Comparison of ENCODE assay signal across 19 cellular contexts in the genomic region with DNA sequence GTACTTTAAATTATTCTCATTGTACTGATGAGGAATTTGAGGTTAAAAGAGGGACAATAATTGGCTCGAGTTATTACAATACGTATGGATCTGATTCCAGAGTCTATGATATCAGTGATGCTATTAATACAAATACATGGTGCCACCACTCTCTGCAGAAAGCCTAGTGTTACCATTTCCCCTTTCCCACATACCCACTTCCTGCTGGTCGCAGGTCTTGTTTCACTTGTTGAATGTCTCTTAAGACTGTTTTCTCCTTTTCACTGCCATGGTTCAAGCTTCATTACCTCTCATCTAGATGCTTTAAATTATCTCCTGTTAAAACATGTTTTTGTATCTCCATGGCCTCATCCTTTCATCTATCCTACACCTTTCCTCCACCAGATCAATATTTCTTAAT.
DNase-seq lines count a peak whose midpoint lies in the region; ATAC-seq, FAIRE-seq and TF ChIP-seq lines count a peak whose summit lies in the region.
"Had no signal": no experiment of that assay in that cellular context is flagged by ENCODE, and none has a peak within 500 bp of the region (broad histone marks: within the 10 kb centered on the region; RNA-seq: fewer than 3 reads in every experiment).

No MANE protein-coding gene starts in this region.

- CTCF ChIA-PET in GM12878 (lab: Yijun Ruan, JAX) (interaction anchor here (0.8 to 3.2 kb wide), 8 partner anchors 9 to 431 kb away, joined by 3 to 23 read pairs (median 4); no protein-coding TSS in a partner anchor), HepG2 (lab: Yijun Ruan, JAX; ENCODE audit: low intra/inter-chr PET ratio, low total read pairs) (no interaction called here), WTC11 (lab: Charles Lee) (interaction anchor here (1.0 kb wide), 1 partner anchor 274 kb away, joined by 3 read pairs; no protein-coding TSS in a partner anchor)

- TF ChIP-seq RAD21 in GM12878 (IDR thresholded peaks at IDR 0.05; ENCODE audit: insufficient read depth, low read depth, low read length) = no peak
- no peak for TF ChIP-seq RAD21 in HepG2 (CRISPR knock-in tag; IDR thresholded peaks at IDR 0.05)

- FAIRE-seq in GM12878 (lab: Jason Lieb, UNC) (no peak), HepG2 (lab: Jason Lieb, UNC) (no peak)

- H3K79me2 ChIP-seq in GM12878 (ENCODE audit: control insufficient read depth, insufficient read depth, low read length) (no peaks in the 10 kb centered on the region), HepG2 (ENCODE audit: insufficient read depth, low read length) (no peaks in the 10 kb centered on the region)

- in situ Hi-C loops in GM12878 (cut with MboI) = loop anchor here (5.0 kb wide), 2 partner anchors 272 to 432 kb away; a partner anchor contains a TSS
- in situ Hi-C loops in HepG2 (cut with HindIII; ENCODE audit: extremely low pct_ligation_motif_present, low pct_unique_long_range_greater_than_20kb) = loop anchor here (5.0 kb wide), 2 partner anchors 272 to 432 kb away; a partner anchor contains a TSS
- in situ Hi-C loops in G401 (cut with HindIII; ENCODE audit: low sequenced_read_pairs) = no loop called here

- TF ChIP-seq CTCF in GM12878 (IDR thresholded peaks at IDR 0.05 in 2 of 3, conservative IDR thresholded peaks at IDR 0.05 in 1 of 3; ENCODE audit: control insufficient read depth in 2 of 3, extremely low read depth in 1 of 3, insufficient read depth in 1 of 3, low read depth in 3 of 3, low read length in 3 of 3) (no peak), HepG2 (CRISPR knock-in tag; IDR thresholded peaks at IDR 0.05) (no peak), WTC11 (IDR thresholded peaks at IDR 0.05) (no peak)

- DNase-seq in GM12878 (ENCODE audit: low read depth, low spot score) (no peak), HepG2 (ENCODE audit: low spot score) (no peak), WTC11 (ENCODE audit: low spot score) (no peak), G401 (ENCODE audit: low spot score) (no peak)
- DNase-seq: activated naive CD8-positive, alpha-beta T cell treated with anti-CD3 and anti-CD28 coated beads, Interleukin-2, amount 50 U/mL, for 24 hours; COR-L47; H7; heart left ventricle; Karpas-422; left ventricle myocardium inferior; NCI-H1436 treated with DMSO at 0.1 percent for 48 hours; NCI-H2171; NCI-H526 treated with DMSO at 0.1 percent for 48 hours; stimulated activated naive CD4-positive, alpha-beta T cell treated with Interleukin-2 at 50 U/mL for 16 hours; T-helper 9 cell had no signal

- no peak overlapping the region for H3K4me3 Mint-ChIP-seq in WTC11
- H3K4me3 Mint-ChIP-seq: activated naive CD8-positive, alpha-beta T cell treated with anti-CD3 and anti-CD28 coated beads, Interleukin-2, amount 50 U/mL, for 24 hours had no signal

- H3K9me3 Mint-ChIP-seq in WTC11 = no peaks in the 10 kb centered on the region
- H3K9me3 Mint-ChIP-seq: activated naive CD8-positive, alpha-beta T cell treated with anti-CD3 and anti-CD28 coated beads, Interleukin-2, amount 50 U/mL, for 24 hours had no signal

- H3K36me3 ChIP-seq in GM12878 (ENCODE audit: control insufficient read depth in 2 of 2, insufficient read depth in 2 of 2, low read length in 1 of 2) (no peaks in the 10 kb centered on the region), HepG2 (replicated peaks in 1 of 2; ENCODE audit: control insufficient read depth in 1 of 2, insufficient read depth in 2 of 2, low read length in 2 of 2) (no peaks in the 10 kb centered on the region)
- H3K36me3 ChIP-seq: heart left ventricle, left ventricle myocardium inferior, tibial nerve had no signal

- H3K27me3 ChIP-seq in GM12878 (replicated peaks in 1 of 2; ENCODE audit: control insufficient read depth in 2 of 2, insufficient read depth in 2 of 2, low read length in 1 of 2) (no peaks in the 10 kb centered on the region), HepG2 (ENCODE audit: control insufficient read depth in 1 of 2, insufficient read depth in 2 of 2, low read length in 2 of 2) (no peaks in the 10 kb centered on the region)
- H3K27me3 ChIP-seq: heart left ventricle, tibial nerve had no signal

- POLR2A ChIA-PET in GM12878 (lab: Charles Lee) (no interaction called here), HepG2 (lab: Yijun Ruan, JAX) (no interaction called here), WTC11 (lab: Charles Lee) (no interaction called here)

- H3K4me1 ChIP-seq in GM12878 (ENCODE audit: control insufficient read depth, insufficient read depth, low read length) (peaks cover 3% of the 10 kb centered on the region), HepG2 (ENCODE audit: insufficient read depth, low read length) (no peaks in the 10 kb centered on the region)
- H3K4me1 ChIP-seq: heart left ventricle, left ventricle myocardium inferior, tibial nerve had no signal

- SMC1A ChIA-PET in GM12878 (lab: Charles Lee; ENCODE audit: uncharacterized antibody, unreplicated experiment) = interaction anchor here (1.0 to 7.1 kb wide), 10 partner anchors 8 to 452 kb away, joined by 3 to 86 read pairs (median 4); a partner anchor contains a TSS

- no TSS peak for BruUV-seq in GM12878 (replicated peaks; lab: Mats Ljungman, UMichigan)
- BruUV-seq in HepG2 (replicated peaks; lab: Mats Ljungman, UMichigan) = no TSS peak

- TF ChIP-seq POLR2A in GM12878 (IDR thresholded peaks at IDR 0.05; ENCODE audit: low read depth, low read length) (no peak), HepG2 (IDR thresholded peaks at IDR 0.05; ENCODE audit: insufficient read depth in 1 of 2, low read depth in 2 of 2, low read length in 2 of 2) (no peak)

- WGBS in GM12878 (ENCODE audit: insufficient coverage, insufficient replicate concordance, low lambda C conversion rate, missing lambda C conversion rate) = 16% methylated on average over 3 of the region's 3 CpGs
- WGBS in HepG2 (ENCODE audit: low lambda C conversion rate) = 1% methylated on average over 3 of the region's 3 CpGs

- RAD21 ChIA-PET in GM12878 (lab: Charles Lee; ENCODE audit: unreplicated experiment) = interaction anchor here (0.6 to 6.8 kb wide), 9 partner anchors 9 to 433 kb away, joined by 3 to 64 read pairs (median 4); a partner anchor contains a TSS

- H3K9ac ChIP-seq in GM12878 (ENCODE audit: control insufficient read depth, insufficient read depth, low read length) (no peak overlapping the region), HepG2 (ENCODE audit: insufficient read depth, low read depth, low read length) (no peak overlapping the region)

- ATAC-seq in GM18858 (IDR thresholded peaks at IDR 0.05; ENCODE audit: unreplicated experiment) = peak; percentile 48
- ATAC-seq in GM21390 (IDR thresholded peaks at IDR 0.05; ENCODE audit: unreplicated experiment) = peak; percentile 44
- peak; percentile 45 for ATAC-seq in HG03378 (IDR thresholded peaks at IDR 0.05; ENCODE audit: unreplicated experiment)
- peak; percentile 48 for ATAC-seq in GM12878
- ATAC-seq in HepG2 = no peak
- ATAC-seq in WTC11 = no peak
- ATAC-seq: activated naive CD8-positive, alpha-beta T cell treated with anti-CD3 and anti-CD28 coated beads, Interleukin-2, amount 50 U/mL, for 24 hours; heart left ventricle had no signal

- H2AFZ ChIP-seq in GM12878 (ENCODE audit: control insufficient read depth, low read depth, low read length) (no peak overlapping the region; the same call in 1 of the 2 replicates), HepG2 (ENCODE audit: low read length) (no peak overlapping the region)

- H4K20me1 ChIP-seq in GM12878 (ENCODE audit: control insufficient read depth, insufficient read depth) (no peaks in the 10 kb centered on the region), HepG2 (ENCODE audit: insufficient read depth, low read length) (no peaks in the 10 kb centered on the region)

- no peaks in the 10 kb centered on the region for H3K36me3 Mint-ChIP-seq in WTC11

- no peak overlapping the region for H3K4me2 ChIP-seq in GM12878 (ENCODE audit: control insufficient read depth, insufficient read depth)
- no peak overlapping the region for H3K4me2 ChIP-seq in HepG2 (ENCODE audit: low read depth, low read length)

- H3K9me3 ChIP-seq in GM12878 (replicated peaks; ENCODE audit: control insufficient read depth, insufficient read depth, low read length) (no peaks in the 10 kb centered on the region), HepG2 (ENCODE audit: low read length) (no peaks in the 10 kb centered on the region)
- H3K9me3 ChIP-seq: heart left ventricle, left ventricle myocardium inferior, tibial nerve had no signal

- H3K27ac ChIP-seq in GM12878 (ENCODE audit: control insufficient read depth, insufficient read depth) = no peak overlapping the region
- no peak overlapping the region for H3K27ac ChIP-seq in HepG2 (ENCODE audit: extremely low read length, insufficient read depth, low read length)
- H3K27ac ChIP-seq: heart left ventricle, left ventricle myocardium inferior, tibial nerve had no signal

- TF ChIP-seq EP300 in GM12878 (IDR thresholded peaks at IDR 0.05; ENCODE audit: borderline replicate concordance in 1 of 2, control insufficient read depth in 1 of 2, low read depth in 2 of 2, low read length in 2 of 2) (no peak), HepG2 (IDR thresholded peaks at IDR 0.05; ENCODE audit: low read depth in 2 of 2, low read length in 2 of 2) (no peak), HepG2 (CRISPR knock-in tag; IDR thresholded peaks at IDR 0.05; ENCODE audit: borderline replicate concordance) (no peak)

- H3K27me3 Mint-ChIP-seq in WTC11 (ENCODE audit: low read depth) = no peaks in the 10 kb centered on the region

- intact Hi-C loops in GM12878 (cut with micrococcal nuclease; ENCODE audit: unreplicated experiment) (loop anchor here (5.0 kb wide), 2 partner anchors 83 to 132 kb away; no protein-coding TSS in a partner anchor), HepG2 (cut with micrococcal nuclease; ENCODE audit: unreplicated experiment) (no loop called here)

- H3K27ac Mint-ChIP-seq in WTC11 = no peak overlapping the region
- H3K27ac Mint-ChIP-seq: activated naive CD8-positive, alpha-beta T cell treated with anti-CD3 and anti-CD28 coated beads, Interleukin-2, amount 50 U/mL, for 24 hours had no signal

- no peak overlapping the region for H3K4me3 ChIP-seq in GM12878
- H3K4me3 ChIP-seq in HepG2 (replicated peaks in 1 of 3; ENCODE audit: insufficient read depth in 1 of 3, low read depth in 2 of 3, low read length in 3 of 3) = no peak overlapping the region
- H3K4me3 ChIP-seq: heart left ventricle, left ventricle myocardium inferior, tibial nerve had no signal

- no peaks in the 10 kb centered on the region for H3K4me1 Mint-ChIP-seq in WTC11
- H3K4me1 Mint-ChIP-seq: activated naive CD8-positive, alpha-beta T cell treated with anti-CD3 and anti-CD28 coated beads, Interleukin-2, amount 50 U/mL, for 24 hours had no signal

TF ChIP-seq in GM12878, 131 proteins besides CTCF, POLR2A, EP300 and RAD21 (continues in another document):
- TF ChIP-seq SPI1 (IDR thresholded peaks at IDR 0.05; ENCODE audit: borderline replicate concordance, insufficient read depth, low read depth, low read length) = no peak; the same call in 1 of the 2 replicates
- TF ChIP-seq TARDBP (IDR thresholded peaks at IDR 0.05; ENCODE audit: borderline replicate concordance) = no peak

TF ChIP-seq in HepG2, 621 proteins besides CTCF, POLR2A, EP300 and RAD21 (continues in another document):
- TF ChIP-seq XRCC5 (optimal IDR thresholded peaks at IDR 0.05; ENCODE audit: low read length) = no peak

TF ChIP-seq in WTC11, 78 proteins besides CTCF, POLR2A, EP300 and RAD21 (continues in another document):
- TF ChIP-seq SOX15 (CRISPR knock-in tag; IDR thresholded peaks at IDR 0.05) (no peak), JUN (CRISPR knock-in tag; IDR thresholded peaks at IDR 0.05) (no peak)

Comparison
In these comparisons a context has a peak if more than half of its experiments do, and no peak if none do; other contexts are left out.
1. ATAC-seq: peak in GM18858 (single experiment), GM21390 (single experiment), HG03378 (single experiment) and GM12878 (single experiment); none in HepG2 (single experiment) and WTC11 (single experiment).